ENCODE assay signal across 18 cellular contexts in the genomic region with DNA sequence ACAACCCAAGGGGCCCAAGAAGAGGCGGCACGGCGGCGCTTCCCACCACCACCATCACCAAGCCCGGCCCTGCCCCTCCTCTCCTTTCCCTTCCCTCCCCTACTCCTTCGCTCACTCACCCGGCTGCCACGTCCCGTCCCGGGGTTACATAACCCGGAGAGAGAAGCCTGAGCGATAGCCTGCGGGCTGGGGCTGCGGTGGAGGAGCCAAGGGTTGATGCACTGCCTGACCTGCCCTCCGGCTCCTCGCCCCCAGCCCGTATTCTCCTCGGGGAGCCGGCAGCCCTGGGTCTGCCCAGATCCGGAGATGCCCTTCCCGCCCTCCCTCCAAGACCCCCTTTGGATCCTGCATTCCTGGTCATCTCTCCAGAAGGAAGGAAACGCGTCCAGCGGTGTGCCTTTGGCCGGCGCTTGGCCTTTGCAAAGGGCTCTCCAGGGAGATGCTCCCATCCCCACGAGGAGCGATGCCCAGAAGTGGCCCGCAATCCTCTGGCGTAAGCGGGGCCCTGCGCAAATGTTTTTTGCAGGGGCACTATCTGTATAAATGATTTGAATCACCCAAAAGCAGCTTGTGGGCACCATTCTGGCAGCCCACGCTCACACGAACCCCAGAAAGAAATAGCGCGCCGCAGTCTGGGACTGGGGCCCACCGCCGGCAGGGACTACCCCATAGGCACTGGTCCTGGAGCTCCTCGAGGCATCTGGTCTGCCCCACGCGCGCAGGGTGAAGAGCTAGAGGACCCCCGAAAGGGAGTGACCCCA. TPM values are rescaled to one million over a fixed set of nuclear protein-coding genes. Genes with fewer than 3 reads are reported as not detected.
DNase-seq lines count a peak whose midpoint lies in the region; ATAC-seq and TF ChIP-seq lines count a peak whose summit lies in the region.
"Had no signal": no experiment of that assay in that cellular context is flagged by ENCODE, and none has a peak within 500 bp of the region (broad histone marks: within the 10 kb centered on the region; RNA-seq: fewer than 3 reads in every experiment).

No MANE protein-coding gene starts in this region.

- H4K8ac ChIP-seq in IMR-90 (ENCODE audit: low read depth in 2 of 2, low read length in 2 of 2), result no peak overlapping the region
- H4K8ac ChIP-seq in neuronal stem cell (ENCODE audit: low read depth, low read length), result no peak overlapping the region

- ATAC-seq in IMR-90 (ENCODE audit: low read depth), result peak; percentile 62
- peak; percentile 52 for ATAC-seq in left ventricle myocardium superior
- no peak for ATAC-seq in HG03280 (IDR thresholded peaks at IDR 0.05; ENCODE audit: unreplicated experiment)
- ATAC-seq in natural killer cell treated with Interleukin-12 subunit alpha and Interleukin-12 subunit beta and Interleukin-15 and Interleukin-18, amount 100 ng/mL, for 72 hours, result no peak
- ATAC-seq: activated CD8-positive, alpha-beta T cell treated with anti-CD3 and anti-CD28 coated beads, Interleukin-2, amount 10 ng/mL, durations not matched to agents 7 days and 5 days had no signal

- H3K9ac ChIP-seq in IMR-90 (ENCODE audit: low read depth, low read length) (no peak overlapping the region), neuronal stem cell (ENCODE audit: low read depth, low read length, poor library complexity) (peak overlapping the region; percentile 60)

- H3K9me3 ChIP-seq in IMR-90 (ENCODE audit: control insufficient read depth, insufficient read depth, low read length), result 0 out of 2 replicates have a peak, but pooled peaks cover 9% of the 10 kb centered on the region
- H3K9me3 ChIP-seq in neuronal stem cell (replicated peaks in 1 of 2; ENCODE audit: control insufficient read depth in 2 of 2, insufficient read depth in 1 of 2, low read depth in 1 of 2, low read length in 2 of 2), result peaks cover 6 to 12% of the 10 kb centered on the region in 2 donors

- H3K79me1 ChIP-seq in IMR-90 (ENCODE audit: low read depth in 1 of 2, low read length in 2 of 2), result no peaks in the 10 kb centered on the region
- peaks cover 2% of the 10 kb centered on the region for H3K79me1 ChIP-seq in neuronal stem cell (ENCODE audit: low read depth, low read length)

- intact Hi-C loops in IMR-90 (cut with micrococcal nuclease) (no loop called here), left ventricle myocardium superior (cut with micrococcal nuclease) (no loop called here)

- H3K14ac ChIP-seq in IMR-90 (replicated peaks; ENCODE audit: low read depth, low read length) (no peak overlapping the region), neuronal stem cell (ENCODE audit: low read length) (peak overlapping the region; percentile 8)

- TF ChIP-seq POLR2A in IMR-90 (IDR thresholded peaks at IDR 0.05; ENCODE audit: low read depth, low read length), result no peak

- H3K4me1 Mint-ChIP-seq in natural killer cell treated with Interleukin-12 subunit alpha and Interleukin-12 subunit beta and Interleukin-15 and Interleukin-18, amount 100 ng/mL, for 72 hours (ENCODE audit: low read depth in 2 of 2), result peaks cover 19 to 30% of the 10 kb centered on the region in 2 donors

- no peak overlapping the region for H3K4me3 ChIP-seq in IMR-90 (ENCODE audit: insufficient read depth, low read depth, low read length)
- no peak overlapping the region for H3K4me3 ChIP-seq in neuronal stem cell (ENCODE audit: low read length in 2 of 2)

- H3K27me3 Mint-ChIP-seq in natural killer cell treated with Interleukin-12 subunit alpha and Interleukin-12 subunit beta and Interleukin-15 and Interleukin-18, amount 100 ng/mL, for 72 hours, result peaks cover 32 to 49% of the 10 kb centered on the region in 2 donors

- peak overlapping the region; percentile 49 for H2BK12ac ChIP-seq in neuronal stem cell (ENCODE audit: low read length)

- H3K4me1 ChIP-seq in IMR-90 (ENCODE audit: control insufficient read depth, insufficient read depth, low read length) (peaks cover 3% of the 10 kb centered on the region; the same call in 1 of the 2 replicates), neuronal stem cell (ENCODE audit: control insufficient read depth in 2 of 2, insufficient read depth in 1 of 2, low read depth in 1 of 2, low read length in 2 of 2) (peaks cover 9 to 10% of the 10 kb centered on the region in 2 donors)

- H3K9me1 ChIP-seq in IMR-90 (ENCODE audit: insufficient read depth, low read length), result peaks cover 3% of the 10 kb centered on the region; the same call in 1 of the 2 replicates

- H2AK9ac ChIP-seq in IMR-90 (replicated peaks; ENCODE audit: low read depth, low read length, poor library complexity), result no peak overlapping the region

- POLR2A ChIA-PET in IMR-90 (lab: Charles Lee; ENCODE audit: unreplicated experiment), result no interaction called here

- DNase-seq in EH (ENCODE audit: low read depth) (peak; percentile 29), IMR-90 (no peak), left ventricle myocardium superior (peak; percentile 42), neuronal stem cell (ENCODE audit: low spot score) (no peak), GM20000 (ENCODE audit: low spot score) (no peak)
- DNase-seq in natural killer cell treated with Interleukin-12 subunit alpha and Interleukin-12 subunit beta and Interleukin-15 and Interleukin-18, amount 100 ng/mL, for 72 hours (ENCODE audit: low spot score), result no peak
- no peak for DNase-seq in activated naive CD4-positive, alpha-beta T cell treated with anti-CD3 and anti-CD28 coated beads, Interleukin-2, amount 50 U/mL, for 16 hours
- DNase-seq: activated CD8-positive, alpha-beta T cell treated with anti-CD3 and anti-CD28 coated beads, Interleukin-2, amount 10 ng/mL, durations not matched to agents 7 days and 5 days; C1 segment of cervical spinal cord; HCEC 1CT; NCI-H1048; SHP77 had no signal

- H3K23ac ChIP-seq in IMR-90 (ENCODE audit: low read depth, low read length) (no peak overlapping the region), neuronal stem cell (ENCODE audit: low read depth, low read length, poor library complexity) (peak overlapping the region; percentile 65)

- H2AK5ac ChIP-seq in IMR-90 (ENCODE audit: low read depth, low read length), result no peak overlapping the region
- peak overlapping the region; percentile 75 for H2AK5ac ChIP-seq in neuronal stem cell (ENCODE audit: low read depth, low read length)

- TF ChIP-seq RAD21 in IMR-90 (IDR thresholded peaks at IDR 0.05; ENCODE audit: low read length), result no peak

- H2BK5ac ChIP-seq in IMR-90 (ENCODE audit: low read depth, low read length, poor library complexity, severe bottlenecking), result no peak overlapping the region
- H2BK5ac ChIP-seq in neuronal stem cell (ENCODE audit: low read length), result peak overlapping the region; percentile 35

- H2BK20ac ChIP-seq in IMR-90 (ENCODE audit: low read depth, low read length), result no peak overlapping the region

- H2AFZ ChIP-seq in IMR-90 (replicated peaks; ENCODE audit: low read length, poor library complexity) (peak overlapping the region; percentile 61), neuronal stem cell (ENCODE audit: low read length) (peak overlapping the region; percentile 82)

- H3K4ac ChIP-seq in IMR-90 (ENCODE audit: low read depth, low read length) (no peak overlapping the region), neuronal stem cell (ENCODE audit: low read length) (no peak overlapping the region)

- no TSS peak for BruUV-seq in IMR-90 (replicated peaks; lab: Mats Ljungman, UMichigan)

- no peak overlapping the region for H3K27ac ChIP-seq in IMR-90 (ENCODE audit: insufficient read depth, low read length)
- no peak overlapping the region for H3K27ac ChIP-seq in neuronal stem cell (replicated peaks; ENCODE audit: low read length)
- H3K27ac ChIP-seq: epithelial cell of prostate had no signal

- no peak overlapping the region for H3K27ac Mint-ChIP-seq in natural killer cell treated with Interleukin-12 subunit alpha and Interleukin-12 subunit beta and Interleukin-15 and Interleukin-18, amount 100 ng/mL, for 72 hours
- H3K27ac Mint-ChIP-seq: activated CD8-positive, alpha-beta T cell treated with anti-CD3 and anti-CD28 coated beads, Interleukin-2, amount 10 ng/mL, durations not matched to agents 7 days and 5 days; activated naive CD4-positive, alpha-beta T cell treated with anti-CD3 and anti-CD28 coated beads, Interleukin-2, amount 50 U/mL, for 24 hours; stimulated activated naive CD8-positive, alpha-beta T cell treated with anti-CD3 and anti-CD28 coated beads, Interleukin-15, Interleukin-2, amounts not matched to agents 100 ng/mL and 50 ng/mL, for 24 hours had no signal

- no peak for TF ChIP-seq CTCF in IMR-90 (conservative IDR thresholded peaks at IDR 0.05; ENCODE audit: low read depth, low read length)
- TF ChIP-seq CTCF in GM20000 (IDR thresholded peaks at IDR 0.05; ENCODE audit: extremely low read depth, missing control alignments), result no peak

- H3K36me3 ChIP-seq in IMR-90 (ENCODE audit: control insufficient read depth, insufficient read depth, low read length), result no peaks in the 10 kb centered on the region
- H3K36me3 ChIP-seq in neuronal stem cell (replicated peaks in 1 of 2; ENCODE audit: control insufficient read depth in 2 of 2, insufficient read depth in 2 of 2, low read length in 2 of 2), result no peaks in the 10 kb centered on the region

- H3K4me2 ChIP-seq in IMR-90 (ENCODE audit: low read depth, low read length), result peak overlapping the region; percentile 56; the same call in 1 of the 2 replicates
- peak overlapping the region; percentile 45 for H3K4me2 ChIP-seq in neuronal stem cell (ENCODE audit: insufficient read depth, low read length, poor library complexity, severe bottlenecking)

- no peak overlapping the region for H4K91ac ChIP-seq in IMR-90 (ENCODE audit: insufficient read depth, low read depth, low read length)
- H4K91ac ChIP-seq in neuronal stem cell (ENCODE audit: low read depth, low read length, poor library complexity), result no peak overlapping the region

- H2BK120ac ChIP-seq in IMR-90 (ENCODE audit: low read depth, low read length) (no peak overlapping the region), neuronal stem cell (ENCODE audit: low read depth, low read length) (peak overlapping the region; percentile 61)

- no peak overlapping the region for H3K18ac ChIP-seq in IMR-90 (ENCODE audit: low read depth, low read length)
- peak overlapping the region; percentile 87 for H3K18ac ChIP-seq in neuronal stem cell (ENCODE audit: low read length)

- H4K5ac ChIP-seq in IMR-90 (ENCODE audit: low read depth, low read length), result no peak overlapping the region

- H3K36me3 Mint-ChIP-seq in natural killer cell treated with Interleukin-12 subunit alpha and Interleukin-12 subunit beta and Interleukin-15 and Interleukin-18, amount 100 ng/mL, for 72 hours, result peaks cover 4% of the 10 kb centered on the region
- H3K36me3 Mint-ChIP-seq: activated naive CD4-positive, alpha-beta T cell treated with anti-CD3 and anti-CD28 coated beads, Interleukin-2, amount 50 U/mL, for 24 hours had no signal

- no peaks in the 10 kb centered on the region for H3K9me3 Mint-ChIP-seq in natural killer cell treated with Interleukin-12 subunit alpha and Interleukin-12 subunit beta and Interleukin-15 and Interleukin-18, amount 100 ng/mL, for 72 hours
- H3K9me3 Mint-ChIP-seq: activated naive CD4-positive, alpha-beta T cell treated with anti-CD3 and anti-CD28 coated beads, Interleukin-2, amount 50 U/mL, for 24 hours; stimulated activated naive CD8-positive, alpha-beta T cell treated with anti-CD3 and anti-CD28 coated beads, Interleukin-15, Interleukin-2, amounts not matched to agents 100 ng/mL and 50 ng/mL, for 24 hours had no signal

- 48% methylated on average over 5 of the region's 44 CpGs; no CpG with 5 or more reads in 1 of the 2 experiments for WGBS in IMR-90 (ENCODE audit: extremely low coverage in 2 of 2, insufficient read length in 1 of 2), 2 experiments
- WGBS in neuronal stem cell (ENCODE audit: extremely low coverage in 2 of 2, insufficient read length in 2 of 2, insufficient replicate concordance in 1 of 2), 2 donors, result no CpG with 5 or more reads among the region's 44 CpGs

- H3K27me3 ChIP-seq in IMR-90 (ENCODE audit: control insufficient read depth, insufficient read depth, low read length) (peaks cover 65% of the 10 kb centered on the region), neuronal stem cell (ENCODE audit: control insufficient read depth in 3 of 3, insufficient read depth in 3 of 3, low read depth in 1 of 3, low read length in 3 of 3) (peaks cover 24 to 61% (median 28%) of the 10 kb centered on the region in 3 experiments)

- no peak overlapping the region for H3K56ac ChIP-seq in IMR-90 (ENCODE audit: extremely low read depth, insufficient read depth, low read length)

- CTCF ChIA-PET in IMR-90 (lab: Yijun Ruan, JAX), result no interaction called here

- in situ Hi-C loops in IMR-90 (cut with MboI; ENCODE audit: low sequenced_read_pairs), result loop anchor here (25.0 kb wide), 1 partner anchor 693 kb away; the partner anchor contains the start of gene STK35

- no peak overlapping the region for H3K4me3 Mint-ChIP-seq in natural killer cell treated with Interleukin-12 subunit alpha and Interleukin-12 subunit beta and Interleukin-15 and Interleukin-18, amount 100 ng/mL, for 72 hours
- H3K4me3 Mint-ChIP-seq: activated CD8-positive, alpha-beta T cell treated with anti-CD3 and anti-CD28 coated beads, Interleukin-2, amount 10 ng/mL, durations not matched to agents 7 days and 5 days; activated naive CD4-positive, alpha-beta T cell treated with anti-CD3 and anti-CD28 coated beads, Interleukin-2, amount 50 U/mL, for 24 hours; stimulated activated naive CD8-positive, alpha-beta T cell treated with anti-CD3 and anti-CD28 coated beads, Interleukin-15, Interleukin-2, amounts not matched to agents 100 ng/mL and 50 ng/mL, for 24 hours had no signal

- H2BK15ac ChIP-seq in IMR-90 (ENCODE audit: low read depth, low read length) (no peak overlapping the region), neuronal stem cell (ENCODE audit: low read length) (peak overlapping the region; percentile 38)

- no peaks in the 10 kb centered on the region for H4K20me1 ChIP-seq in IMR-90 (ENCODE audit: insufficient read depth, low read length)

- dilution Hi-C loops in IMR-90 (cut with HindIII; ENCODE audit: low sequenced_read_pairs, unreplicated experiment), result no loop called here

RNA-seq across cellular contexts. Expression of gene CPXM1, which starts 4.7 kb away (rescaled TPM):
- total RNA-seq in IMR-90 (2012; rRNA removed) (0.83 and 1.1 TPM in 2 replicates), left ventricle myocardium superior (1.7 TPM)
- 4.5 and 4.6 TPM in 2 replicates for polyA plus RNA-seq in IMR-90 (2012; rRNA removed)
- 3.9 and 6.8 TPM in 2 replicates for polyA plus RNA-seq in IMR-90 (2012; cell fraction: cytosol; rRNA removed)
- 18.1 and 27.9 TPM in 2 replicates for polyA plus RNA-seq in IMR-90 (2012; cell fraction: nucleus; rRNA removed; ENCODE audit: low replicate concordance)
- 100 TPM for polyA plus RNA-seq in neuronal stem cell (2013, experiment 1 of 2)
- 97.5 TPM for polyA plus RNA-seq in neuronal stem cell (2013, experiment 2 of 2)
- total RNA-seq in natural killer cell treated with Interleukin-12 subunit alpha and Interleukin-12 subunit beta and Interleukin-15 and Interleukin-18, amount 100 ng/mL, for 72 hours, result 10 to 100 TPM; 47.8 to 53.5 TPM
- total RNA-seq: NCI-H460 had no signal

RNA-seq across cellular contexts. Expression of gene C20orf141, which starts 9.7 kb away (rescaled TPM):
- total RNA-seq in IMR-90 (2012; rRNA removed), result 0.36 TPM in 1 of 2 replicates, not detected in the other
- 0.53 and 0.91 TPM in 2 replicates for polyA plus RNA-seq in IMR-90 (2012; rRNA removed)
- polyA plus RNA-seq in IMR-90 (2012; cell fraction: cytosol; rRNA removed), result 1.5 TPM in 1 of 2 replicates, not detected in the other
- polyA plus RNA-seq in IMR-90 (2012; cell fraction: nucleus; rRNA removed; ENCODE audit: low replicate concordance), result 0.72 and 1.3 TPM in 2 replicates
- total RNA-seq in left ventricle myocardium superior, result not detected
- polyA plus RNA-seq in neuronal stem cell (2013, experiment 1 of 2), result not detected
- polyA plus RNA-seq in neuronal stem cell (2013, experiment 2 of 2), result not detected
- total RNA-seq in natural killer cell treated with Interleukin-12 subunit alpha and Interleukin-12 subunit beta and Interleukin-15 and Interleukin-18, amount 100 ng/mL, for 72 hours, result not detected
- total RNA-seq: activated CD8-positive, alpha-beta T cell treated with anti-CD3 and anti-CD28 coated beads, Interleukin-2, amount 10 ng/mL, durations not matched to agents 7 days and 5 days; NCI-H460; renal cortical epithelial cell had no signal

RNA-seq across cellular contexts. Expression of gene TMEM239, which starts 11.1 kb away (rescaled TPM):
- total RNA-seq in IMR-90 (2012; rRNA removed) (not detected in 2 replicates), left ventricle myocardium superior (not detected)
- polyA plus RNA-seq in IMR-90 (2012; rRNA removed), result 0.32 TPM in 1 of 2 replicates, not detected in the other
- polyA plus RNA-seq in IMR-90 (2012; cell fraction: cytosol; rRNA removed), result 0.09 and 0.11 TPM in 2 replicates
- polyA plus RNA-seq in IMR-90 (2012; cell fraction: nucleus; rRNA removed; ENCODE audit: low replicate concordance), result 0.92 and 1.0 TPM in 2 replicates
- polyA plus RNA-seq in neuronal stem cell (2013, experiment 1 of 2), result not detected
- polyA plus RNA-seq in neuronal stem cell (2013, experiment 2 of 2), result not detected
- not detected for total RNA-seq in natural killer cell treated with Interleukin-12 subunit alpha and Interleukin-12 subunit beta and Interleukin-15 and Interleukin-18, amount 100 ng/mL, for 72 hours
- total RNA-seq: activated CD8-positive, alpha-beta T cell treated with anti-CD3 and anti-CD28 coated beads, Interleukin-2, amount 10 ng/mL, durations not matched to agents 7 days and 5 days; NCI-H460; renal cortical epithelial cell had no signal

RNA-seq across cellular contexts. Expression of gene PCED1A, which starts 35.4 kb away (rescaled TPM):
- total RNA-seq in IMR-90 (2012; rRNA removed), result 8.1 and 9.7 TPM in 2 replicates
- polyA plus RNA-seq in IMR-90 (2012; rRNA removed), result 33.4 and 37.0 TPM in 2 replicates
- 17.0 and 26.1 TPM in 2 replicates for polyA plus RNA-seq in IMR-90 (2012; cell fraction: cytosol; rRNA removed)
- 242 and 445 TPM in 2 replicates for polyA plus RNA-seq in IMR-90 (2012; cell fraction: nucleus; rRNA removed; ENCODE audit: low replicate concordance)
- total RNA-seq in left ventricle myocardium superior, result 10.2 TPM
- 61.0 TPM for polyA plus RNA-seq in neuronal stem cell (2013, experiment 1 of 2)
- polyA plus RNA-seq in neuronal stem cell (2013, experiment 2 of 2), result 61.2 TPM
- total RNA-seq in natural killer cell treated with Interleukin-12 subunit alpha and Interleukin-12 subunit beta and Interleukin-15 and Interleukin-18, amount 100 ng/mL, for 72 hours, result 10 to 100 TPM; 53.8 to 62.6 TPM

RNA-seq across cellular contexts. Expression of gene VPS16, which starts 35.4 kb away (rescaled TPM):
- total RNA-seq in IMR-90 (2012; rRNA removed) (41.7 and 48.0 TPM in 2 replicates), left ventricle myocardium superior (15.8 TPM)
- 37.6 and 38.7 TPM in 2 replicates for polyA plus RNA-seq in IMR-90 (2012; rRNA removed)
- polyA plus RNA-seq in IMR-90 (2012; cell fraction: cytosol; rRNA removed), result 23.6 and 24.8 TPM in 2 replicates
- polyA plus RNA-seq in IMR-90 (2012; cell fraction: nucleus; rRNA removed; ENCODE audit: low replicate concordance), result 201 and 203 TPM in 2 replicates
- polyA plus RNA-seq in neuronal stem cell (2013, experiment 1 of 2), result 19.8 TPM
- polyA plus RNA-seq in neuronal stem cell (2013, experiment 2 of 2), result 18.6 TPM
- total RNA-seq in natural killer cell treated with Interleukin-12 subunit alpha and Interleukin-12 subunit beta and Interleukin-15 and Interleukin-18, amount 100 ng/mL, for 72 hours, result 100 to 1,000 TPM in 1 of 2 donors, 10 to 100 TPM in 1; 88.0 to 101 TPM

Comparison
In these comparisons a context has a peak if more than half of its experiments do, and no peak if none do; other contexts are left out.
1. DNase-seq: peak in EH (single experiment) and left ventricle myocardium superior (single experiment); none in IMR-90 (single experiment), neuronal stem cell (single experiment), natural killer cell treated with Interleukin-12 subunit alpha and Interleukin-12 subunit beta and Interleukin-15 and Interleukin-18, amount 100 ng/mL, for 72 hours (single experiment), activated naive CD4-positive, alpha-beta T cell treated with anti-CD3 and anti-CD28 coated beads, Interleukin-2, amount 50 U/mL, for 16 hours (single experiment) and GM20000 (single experiment).
2. ATAC-seq: peak in IMR-90 (single experiment) and left ventricle myocardium superior (single experiment); none in HG03280 (single experiment) and natural killer cell treated with Interleukin-12 subunit alpha and Interleukin-12 subunit beta and Interleukin-15 and Interleukin-18, amount 100 ng/mL, for 72 hours (0 of 2).
3. RNA of gene CPXM1, which starts 4.7 kb away (total RNA-seq): 47.8 to 53.5 TPM in natural killer cell treated with Interleukin-12 subunit alpha and Interleukin-12 subunit beta and Interleukin-15 and Interleukin-18, amount 100 ng/mL, for 72 hours; 1.7 TPM in left ventricle myocardium superior (single experiment) and 0.83 to 1.1 TPM in IMR-90; every median in the first group is over 10 times any median in the second.